ENCODE assay signal across 1 cellular context in genomic region chr9:121267689-121268597, GRCh38.
TF ChIP-seq lines count a peak whose summit lies in the region.

GSN (plus strand) TSS chr9:121268162; CDS start chr9:121301972, 33,810 bp downstream.

TF ChIP-seq in HepG2, 621 proteins besides CTCF, POLR2A, EP300 and RAD21 (continued from another document):
- no peak for TF ChIP-seq PREB (CRISPR knock-in tag; IDR thresholded peaks at IDR 0.05)
- no peak for TF ChIP-seq ZBTB7A (CRISPR knock-in tag; IDR thresholded peaks at IDR 0.05)
- TF ChIP-seq, protein P1, sequence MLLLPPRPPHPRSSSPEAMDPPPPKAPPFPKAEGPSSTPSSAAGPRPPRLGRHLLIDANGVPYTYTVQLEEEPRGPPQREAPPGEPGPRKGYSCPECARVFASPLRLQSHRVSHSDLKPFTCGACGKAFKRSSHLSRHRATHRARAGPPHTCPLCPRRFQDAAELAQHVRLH (CRISPR knock-in tag; IDR thresholded peaks at IDR 0.05; ENCODE audit: borderline replicate concordance, low read depth): no peak
- TF ChIP-seq ATF7-NPFF (CRISPR knock-in tag; IDR thresholded peaks at IDR 0.05; ENCODE audit: low read depth): no peak
- no peak; the same call in 1 of the 2 replicates for TF ChIP-seq ETV5 (CRISPR knock-in tag; IDR thresholded peaks at IDR 0.05; ENCODE audit: borderline replicate concordance)
- no peak for TF ChIP-seq ZNF549 (CRISPR knock-in tag; IDR thresholded peaks at IDR 0.05)
- TF ChIP-seq ZNF773 (CRISPR knock-in tag; IDR thresholded peaks at IDR 0.05; ENCODE audit: borderline replicate concordance): no peak
- TF ChIP-seq, protein P2, sequence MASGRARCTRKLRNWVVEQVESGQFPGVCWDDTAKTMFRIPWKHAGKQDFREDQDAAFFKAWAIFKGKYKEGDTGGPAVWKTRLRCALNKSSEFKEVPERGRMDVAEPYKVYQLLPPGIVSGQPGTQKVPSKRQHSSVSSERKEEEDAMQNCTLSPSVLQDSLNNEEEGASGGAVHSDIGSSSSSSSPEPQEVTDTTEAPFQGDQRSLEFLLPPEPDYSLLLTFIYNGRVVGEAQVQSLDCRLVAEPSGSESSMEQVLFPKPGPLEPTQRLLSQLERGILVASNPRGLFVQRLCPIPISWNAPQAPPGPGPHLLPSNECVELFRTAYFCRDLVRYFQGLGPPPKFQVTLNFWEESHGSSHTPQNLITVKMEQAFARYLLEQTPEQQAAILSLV (CRISPR knock-in tag; IDR thresholded peaks at IDR 0.05; ENCODE audit: borderline replicate concordance): peak; percentile 28; the same call in 1 of the 2 replicates
- TF ChIP-seq ZNF577 (CRISPR knock-in tag; IDR thresholded peaks at IDR 0.05; ENCODE audit: borderline replicate concordance, low read depth): no peak
- TF ChIP-seq ISL2 (CRISPR knock-in tag; IDR thresholded peaks at IDR 0.05): no peak
- no peak for TF ChIP-seq ZNF17 (CRISPR knock-in tag; IDR thresholded peaks at IDR 0.05)
- TF ChIP-seq ZNF616 (CRISPR knock-in tag; IDR thresholded peaks at IDR 0.05; ENCODE audit: low read depth): no peak
- no peak for TF ChIP-seq CHD4 (IDR thresholded peaks at IDR 0.05; ENCODE audit: borderline replicate concordance, low read length)
- TF ChIP-seq, protein P3, sequence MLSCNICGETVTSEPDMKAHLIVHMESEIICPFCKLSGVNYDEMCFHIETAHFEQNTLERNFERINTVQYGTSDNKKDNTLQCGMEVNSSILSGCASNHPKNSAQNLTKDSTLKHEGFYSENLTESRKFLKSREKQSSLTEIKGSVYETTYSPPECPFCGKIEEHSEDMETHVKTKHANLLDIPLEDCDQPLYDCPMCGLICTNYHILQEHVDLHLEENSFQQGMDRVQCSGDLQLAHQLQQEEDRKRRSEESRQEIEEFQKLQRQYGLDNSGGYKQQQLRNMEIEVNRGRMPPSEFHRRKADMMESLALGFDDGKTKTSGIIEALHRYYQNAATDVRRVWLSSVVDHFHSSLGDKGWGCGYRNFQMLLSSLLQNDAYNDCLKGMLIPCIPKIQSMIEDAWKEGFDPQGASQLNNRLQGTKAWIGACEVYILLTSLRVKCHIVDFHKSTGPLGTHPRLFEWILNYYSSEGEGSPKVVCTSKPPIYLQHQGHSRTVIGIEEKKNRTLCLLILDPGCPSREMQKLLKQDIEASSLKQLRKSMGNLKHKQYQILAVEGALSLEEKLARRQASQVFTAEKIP (CRISPR knock-in tag; IDR thresholded peaks at IDR 0.05; ENCODE audit: borderline replicate concordance): no peak
- TF ChIP-seq KDM4B (CRISPR knock-in tag; IDR thresholded peaks at IDR 0.05): no peak
- no peak for TF ChIP-seq MTA1 (CRISPR knock-in tag; IDR thresholded peaks at IDR 0.05; ENCODE audit: borderline replicate concordance)
- no peak for TF ChIP-seq ZNF205 (CRISPR knock-in tag; IDR thresholded peaks at IDR 0.05)
- no peak for TF ChIP-seq KLF15 (CRISPR knock-in tag; IDR thresholded peaks at IDR 0.05; ENCODE audit: borderline replicate concordance)
- TF ChIP-seq SMARCE1 (IDR thresholded peaks at IDR 0.05; ENCODE audit: borderline replicate concordance): no peak
- peak; percentile 72 for TF ChIP-seq PHF8 (CRISPR knock-in tag; IDR thresholded peaks at IDR 0.05)
- TF ChIP-seq, protein P4, sequence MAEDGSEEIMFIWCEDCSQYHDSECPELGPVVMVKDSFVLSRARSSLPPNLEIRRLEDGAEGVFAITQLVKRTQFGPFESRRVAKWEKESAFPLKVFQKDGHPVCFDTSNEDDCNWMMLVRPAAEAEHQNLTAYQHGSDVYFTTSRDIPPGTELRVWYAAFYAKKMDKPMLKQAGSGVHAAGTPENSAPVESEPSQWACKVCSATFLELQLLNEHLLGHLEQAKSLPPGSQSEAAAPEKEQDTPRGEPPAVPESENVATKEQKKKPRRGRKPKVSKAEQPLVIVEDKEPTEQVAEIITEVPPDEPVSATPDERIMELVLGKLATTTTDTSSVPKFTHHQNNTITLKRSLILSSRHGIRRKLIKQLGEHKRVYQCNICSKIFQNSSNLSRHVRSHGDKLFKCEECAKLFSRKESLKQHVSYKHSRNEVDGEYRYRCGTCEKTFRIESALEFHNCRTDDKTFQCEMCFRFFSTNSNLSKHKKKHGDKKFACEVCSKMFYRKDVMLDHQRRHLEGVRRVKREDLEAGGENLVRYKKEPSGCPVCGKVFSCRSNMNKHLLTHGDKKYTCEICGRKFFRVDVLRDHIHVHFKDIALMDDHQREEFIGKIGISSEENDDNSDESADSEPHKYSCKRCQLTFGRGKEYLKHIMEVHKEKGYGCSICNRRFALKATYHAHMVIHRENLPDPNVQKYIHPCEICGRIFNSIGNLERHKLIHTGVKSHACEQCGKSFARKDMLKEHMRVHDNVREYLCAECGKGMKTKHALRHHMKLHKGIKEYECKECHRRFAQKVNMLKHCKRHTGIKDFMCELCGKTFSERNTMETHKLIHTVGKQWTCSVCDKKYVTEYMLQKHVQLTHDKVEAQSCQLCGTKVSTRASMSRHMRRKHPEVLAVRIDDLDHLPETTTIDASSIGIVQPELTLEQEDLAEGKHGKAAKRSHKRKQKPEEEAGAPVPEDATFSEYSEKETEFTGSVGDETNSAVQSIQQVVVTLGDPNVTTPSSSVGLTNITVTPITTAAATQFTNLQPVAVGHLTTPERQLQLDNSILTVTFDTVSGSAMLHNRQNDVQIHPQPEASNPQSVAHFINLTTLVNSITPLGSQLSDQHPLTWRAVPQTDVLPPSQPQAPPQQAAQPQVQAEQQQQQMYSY (CRISPR knock-in tag; IDR thresholded peaks at IDR 0.05): no peak
- TF ChIP-seq PHF21A (CRISPR knock-in tag; IDR thresholded peaks at IDR 0.05): no peak
- TF ChIP-seq RARG (CRISPR knock-in tag; IDR thresholded peaks at IDR 0.05; ENCODE audit: low read depth): no peak
- TF ChIP-seq PAWR (CRISPR knock-in tag; IDR thresholded peaks at IDR 0.05; ENCODE audit: borderline replicate concordance): no peak
